16 cellular contexts compared by ENCODE assay signal in genomic region chr10:121553455-121553854, GRCh38. TPM values are rescaled to one million over a fixed set of nuclear protein-coding genes. Genes with fewer than 3 reads are reported as not detected.
DNase-seq lines count a peak whose midpoint lies in the region; ATAC-seq and TF ChIP-seq lines count a peak whose summit lies in the region.
"Had no signal": no experiment of that assay in that cellular context is flagged by ENCODE, and none has a peak within 500 bp of the region (broad histone marks: within the 10 kb centered on the region; RNA-seq: fewer than 3 reads in every experiment).

No MANE protein-coding gene starts in this region.

- H3K27ac ChIP-seq in HUES64 (ENCODE audit: low read depth, low read length) (peak overlapping the region; percentile 18), left lung (peak overlapping the region in 1 of 2 donors; percentile 45)
- H3K27ac ChIP-seq: neutrophil, skin epidermis had no signal

- ATAC-seq in WTC11 (peak; percentile 30; the same call in 1 of the 2 replicates), left lung (peak; percentile 81), GM21737 (IDR thresholded peaks at IDR 0.05; ENCODE audit: unreplicated experiment) (no peak), HG03097 (IDR thresholded peaks at IDR 0.05; ENCODE audit: low FRiP score, unreplicated experiment) (no peak), HG03520 (IDR thresholded peaks at IDR 0.05; ENCODE audit: unreplicated experiment) (no peak), HG02840 (IDR thresholded peaks at IDR 0.05; ENCODE audit: low FRiP score, unreplicated experiment) (no peak)
- ATAC-seq: activated CD4-positive, alpha-beta T cell treated with anti-CD3 and anti-CD28 coated beads for 36 hours had no signal

- H3K27me3 Mint-ChIP-seq in WTC11 (ENCODE audit: low read depth) = no peaks in the 10 kb centered on the region
- H3K27me3 Mint-ChIP-seq: activated CD4-positive, alpha-beta T cell treated with anti-CD3 and anti-CD28 coated beads for 36 hours; activated naive CD8-positive, alpha-beta T cell treated with anti-CD3 and anti-CD28 coated beads, Interleukin-2, amount 10 ng/mL, durations not matched to agents 7 days and 5 days; central memory CD8-positive, alpha-beta T cell had no signal

- H3K9ac ChIP-seq in HUES64 (ENCODE audit: low read depth, low read length) = no peak overlapping the region

- H3K9me3 Mint-ChIP-seq in WTC11 = peaks cover 13% of the 10 kb centered on the region
- H3K9me3 Mint-ChIP-seq: central memory CD8-positive, alpha-beta T cell had no signal

- 26% methylated on average over 1 of the region's 1 CpG for WGBS in HUES64

- H3K4me3 Mint-ChIP-seq in WTC11 = no peak overlapping the region
- H3K4me3 Mint-ChIP-seq: activated CD4-positive, alpha-beta T cell treated with anti-CD3 and anti-CD28 coated beads for 36 hours; activated naive CD8-positive, alpha-beta T cell treated with anti-CD3 and anti-CD28 coated beads, Interleukin-2, amount 10 ng/mL, durations not matched to agents 7 days and 5 days; central memory CD8-positive, alpha-beta T cell had no signal

- POLR2A ChIA-PET in WTC11 (lab: Charles Lee) = no interaction called here

- TF ChIP-seq CTCF in WTC11 (IDR thresholded peaks at IDR 0.05) = no peak
- no peak for TF ChIP-seq CTCF in left lung (IDR thresholded peaks at IDR 0.05)

- peaks cover 23% of the 10 kb centered on the region for H3K4me1 ChIP-seq in HUES64 (ENCODE audit: insufficient read depth, low read length)
- no peaks in the 10 kb centered on the region for H3K4me1 ChIP-seq in left lung

- peak overlapping the region; percentile 93 for H3K27ac Mint-ChIP-seq in WTC11
- H3K27ac Mint-ChIP-seq: activated CD4-positive, alpha-beta T cell treated with anti-CD3 and anti-CD28 coated beads for 36 hours; activated naive CD8-positive, alpha-beta T cell treated with anti-CD3 and anti-CD28 coated beads, Interleukin-2, amount 10 ng/mL, durations not matched to agents 7 days and 5 days had no signal

- H3K27me3 ChIP-seq in HUES64 (ENCODE audit: insufficient read depth, low read length) (no peaks in the 10 kb centered on the region), left lung (no peaks in the 10 kb centered on the region)
- H3K27me3 ChIP-seq: esophagus muscularis mucosa, neutrophil had no signal

- peaks cover 69% of the 10 kb centered on the region for H3K4me1 Mint-ChIP-seq in WTC11
- H3K4me1 Mint-ChIP-seq: activated CD4-positive, alpha-beta T cell treated with anti-CD3 and anti-CD28 coated beads for 36 hours; activated naive CD8-positive, alpha-beta T cell treated with anti-CD3 and anti-CD28 coated beads, Interleukin-2, amount 10 ng/mL, durations not matched to agents 7 days and 5 days; central memory CD8-positive, alpha-beta T cell had no signal

- intact Hi-C loops in left lung (cut with DNase I) = no loop called here

- no peaks in the 10 kb centered on the region; the same call in 1 of the 2 replicates for H3K9me3 ChIP-seq in HUES64 (ENCODE audit: insufficient read depth, low read depth, low read length)
- H3K9me3 ChIP-seq in left lung = peaks cover 0 to 4% of the 10 kb centered on the region in 2 donors
- H3K9me3 ChIP-seq: esophagus muscularis mucosa, neutrophil had no signal

- CTCF ChIA-PET in WTC11 (lab: Charles Lee) = interaction anchor here (0.9 to 1.8 kb wide), 2 partner anchors 56 to 110 kb away, joined by 4 to 8 read pairs; no protein-coding TSS in a partner anchor

- no peak overlapping the region for H3K4me3 ChIP-seq in HUES64 (ENCODE audit: low read length)
- H3K4me3 ChIP-seq in left lung = no peak overlapping the region
- H3K4me3 ChIP-seq: esophagus muscularis mucosa, lung, skin epidermis had no signal

- DNase-seq in COLO668 (lab: John Stamatoyannopoulos, UW; ENCODE audit: unreplicated experiment) (peak; percentile 5), WTC11 (ENCODE audit: low spot score) (no peak), left lung (no peak)
- DNase-seq: activated CD4-positive, alpha-beta T cell treated with anti-CD3 and anti-CD28 coated beads for 36 hours; activated naive CD8-positive, alpha-beta T cell treated with anti-CD3 and anti-CD28 coated beads, Interleukin-2, amount 10 ng/mL, durations not matched to agents 7 days and 5 days; hippocampal formation had no signal

- H3K36me3 Mint-ChIP-seq in WTC11 = peaks cover 36% of the 10 kb centered on the region
- H3K36me3 Mint-ChIP-seq: activated naive CD8-positive, alpha-beta T cell treated with anti-CD3 and anti-CD28 coated beads, Interleukin-2, amount 10 ng/mL, durations not matched to agents 7 days and 5 days had no signal

- H3K36me3 ChIP-seq in HUES64 (ENCODE audit: insufficient read depth, low read length) (peaks cover 51% of the 10 kb centered on the region), left lung (no peaks in the 10 kb centered on the region)
- H3K36me3 ChIP-seq: neutrophil had no signal

TF ChIP-seq in WTC11, 78 proteins besides CTCF, POLR2A, EP300 and RAD21 (continues in another document):
- TF ChIP-seq ATF6 (CRISPR knock-in tag; IDR thresholded peaks at IDR 0.05) (no peak), ATF2 (CRISPR knock-in tag; IDR thresholded peaks at IDR 0.05; ENCODE audit: borderline replicate concordance, low read depth) (no peak), NR2C2 (CRISPR knock-in tag; IDR thresholded peaks at IDR 0.05) (no peak), ZNF425 (CRISPR knock-in tag; conservative IDR thresholded peaks at IDR 0.05) (no peak), NFE2L1 (CRISPR knock-in tag; IDR thresholded peaks at IDR 0.05) (no peak), IRF1 (CRISPR knock-in tag; IDR thresholded peaks at IDR 0.05) (no peak), JAZF1 (CRISPR knock-in tag; IDR thresholded peaks at IDR 0.05) (no peak), CREM (CRISPR knock-in tag; IDR thresholded peaks at IDR 0.05) (no peak), ESRRA (CRISPR knock-in tag; IDR thresholded peaks at IDR 0.05; ENCODE audit: borderline replicate concordance) (no peak), ZNF396 (CRISPR knock-in tag; IDR thresholded peaks at IDR 0.05; ENCODE audit: borderline replicate concordance) (no peak)

RNA-seq across cellular contexts. Expression of gene FGFR2, which starts 44.8 kb away (rescaled TPM):
- polyA plus RNA-seq in HUES64 (2013, experiment 1 of 2) = 45.7 TPM
- 46.9 TPM for polyA plus RNA-seq in HUES64 (2013, experiment 2 of 2)
- total RNA-seq in WTC11 (2021) = 88.6 to 95.0 TPM (median 90.4 TPM) in 3 replicates
- total RNA-seq in left lung = 10 to 100 TPM; 48.0 to 71.3 TPM
- total RNA-seq: activated CD4-positive, alpha-beta T cell treated with anti-CD3 and anti-CD28 coated beads for 36 hours had no signal

Comparison
In these comparisons a context has a peak if more than half of its experiments do, and no peak if none do; other contexts are left out.
1. ATAC-seq: peak in WTC11 (single experiment) and left lung (single experiment); none in GM21737 (single experiment), HG03097 (single experiment), HG03520 (single experiment) and HG02840 (single experiment).